ENCODE assay signal across 34 cellular contexts in the genomic region with DNA sequence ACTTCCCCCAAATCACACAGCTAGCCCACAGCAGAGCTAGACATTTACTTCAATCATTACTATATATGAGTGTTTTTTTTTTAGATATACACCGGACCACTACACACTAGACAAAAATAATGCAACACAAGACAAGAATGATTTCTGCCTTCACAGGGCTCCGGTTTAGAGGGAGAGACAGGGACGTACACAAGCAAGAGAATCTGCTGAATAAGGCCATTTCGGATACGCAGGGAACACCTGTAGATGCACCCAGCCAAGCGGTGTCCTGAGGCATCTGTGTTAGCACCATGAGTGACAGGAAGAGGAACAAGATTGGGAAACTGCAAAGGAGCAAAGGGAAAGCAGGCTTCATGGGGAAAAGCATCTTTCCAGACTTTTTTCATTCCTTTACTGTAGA. TPM values are rescaled to one million over a fixed set of nuclear protein-coding genes. Genes with fewer than 3 reads are reported as not detected.
"Had no signal": no experiment of that assay in that cellular context is flagged by ENCODE, and none has a peak within 500 bp of the region (broad histone marks: within the 10 kb centered on the region; RNA-seq: fewer than 3 reads in every experiment).

No MANE protein-coding gene starts in this region.

- H2AFZ ChIP-seq: neural progenitor cell, parathyroid adenoma had no signal

- H3K4me2 ChIP-seq: neural progenitor cell, smooth muscle cell had no signal

- H3K27me3 ChIP-seq: neural progenitor cell, ovary, spleen, suprapubic skin, testis, tibial artery, transverse colon, upper lobe of right lung, uterus had no signal

- H3K27me3 Mint-ChIP-seq: naive thymus-derived CD8-positive, alpha-beta T cell; progenitor cell of endocrine pancreas; stimulated activated memory B cell treated with anti-CD40 and anti-IgM and Interleukin-4, amounts not matched to agents 10 μg/mL and 1 μg/mL and 100 μg/mL, for 72 hours; stimulated activated naive CD8-positive, alpha-beta T cell treated with anti-CD3 and anti-CD28 coated beads, Interleukin-15, amount 100 ng/mL, for 72 hours; type B pancreatic cell had no signal

- H3K4me1 ChIP-seq: neural progenitor cell, parathyroid adenoma, psoas muscle, spleen, suprapubic skin, testis, tibial artery, transverse colon, upper lobe of right lung, uterus had no signal

- H3K36me3 Mint-ChIP-seq: neural progenitor cell; stimulated activated memory B cell treated with anti-CD40 and anti-IgM and Interleukin-4, amounts not matched to agents 10 μg/mL and 1 μg/mL and 100 μg/mL, for 72 hours had no signal

- H3K9me3 ChIP-seq: ovary, psoas muscle, suprapubic skin, testis, tibial artery, transverse colon, upper lobe of right lung, uterus had no signal

- H3K4me3 ChIP-seq: neural progenitor cell, ovary, psoas muscle, skin epidermis, smooth muscle cell, spleen, suprapubic skin, testis, tibial artery, transverse colon, upper lobe of right lung, uterus had no signal

- H3K27ac Mint-ChIP-seq: naive thymus-derived CD8-positive, alpha-beta T cell; nephron; neural progenitor cell; progenitor cell of endocrine pancreas; stimulated activated memory B cell treated with anti-CD40 and anti-IgM and Interleukin-4, amounts not matched to agents 10 μg/mL and 1 μg/mL and 100 μg/mL, for 72 hours; stimulated activated naive CD8-positive, alpha-beta T cell treated with anti-CD3 and anti-CD28 coated beads, Interleukin-15, amount 100 ng/mL, for 72 hours; type B pancreatic cell had no signal

- H3K27ac ChIP-seq: neural progenitor cell, ovary, parathyroid adenoma, psoas muscle, skin epidermis, spleen, suprapubic skin, testis, tibial artery, transverse colon, upper lobe of right lung, uterus had no signal

- H3K36me3 ChIP-seq: neural progenitor cell, ovary, spleen, suprapubic skin, tibial artery, transverse colon, upper lobe of right lung, uterus had no signal

- H3K79me2 ChIP-seq: parathyroid adenoma had no signal

- H3K9me3 Mint-ChIP-seq: type B pancreatic cell had no signal

- H3K4me1 Mint-ChIP-seq: naive thymus-derived CD8-positive, alpha-beta T cell; nephron; neural progenitor cell; stimulated activated memory B cell treated with anti-CD40 and anti-IgM and Interleukin-4, amounts not matched to agents 10 μg/mL and 1 μg/mL and 100 μg/mL, for 72 hours; stimulated activated naive CD8-positive, alpha-beta T cell treated with anti-CD3 and anti-CD28 coated beads, Interleukin-15, amount 100 ng/mL, for 72 hours had no signal

- DNase-seq: naive thymus-derived CD8-positive, alpha-beta T cell; occipital lobe; ovary; posterior cingulate gyrus; psoas muscle; right cardiac atrium; spleen; stimulated activated CD4-positive, alpha-beta T cell treated with anti-CD3 and anti-CD28 coated beads, Interleukin-12 subunit alpha, Interleukin-12 subunit beta, amount 100 ng/mL, for 4 hours; stimulated activated CD4-positive, alpha-beta T cell treated with anti-CD3 and anti-CD28 coated beads, Interleukin-1b, Interleukin-23, amount 100 ng/mL, for 48 hours; stimulated activated CD4-positive, alpha-beta T cell treated with anti-CD3 and anti-CD28 coated beads, Interleukin-4, amount 100 ng/mL, for 1 hour; stimulated activated CD4-positive, alpha-beta T cell treated with anti-CD3 and anti-CD28 coated beads, Interleukin-4, amount 100 ng/mL, for 4 hours; stimulated activated CD8-positive, alpha-beta memory T cell treated with anti-CD3 and anti-CD28 coated beads, Interleukin-4, amount 100 ng/mL, for 48 hours; stimulated activated naive CD4-positive, alpha-beta T cell; stimulated activated naive CD8-positive, alpha-beta T cell treated with anti-CD3 and anti-CD28 coated beads, Interleukin-15, amount 100 ng/mL, for 72 hours; stimulated activated naive CD8-positive, alpha-beta T cell treated with anti-CD3 and anti-CD28 coated beads, Interleukin-15, Interleukin-2, amounts not matched to agents 100 U/mL and 50 U/mL, for 24 hours; substantia nigra; testis; tibial artery; transverse colon; upper lobe of right lung; uterus had no signal

- ATAC-seq: naive thymus-derived CD8-positive, alpha-beta T cell; psoas muscle; right cardiac atrium; sciatic nerve; stimulated activated memory B cell treated with anti-CD40 and anti-IgM and Interleukin-4, amounts not matched to agents 10 μg/mL and 1 μg/mL and 100 μg/mL, for 72 hours; stimulated activated naive CD8-positive, alpha-beta T cell treated with anti-CD3 and anti-CD28 coated beads, Interleukin-15, amount 100 ng/mL, for 72 hours; stimulated activated naive CD8-positive, alpha-beta T cell treated with anti-CD3 and anti-CD28 coated beads, Interleukin-15, Interleukin-2, amounts not matched to agents 100 U/mL and 50 U/mL, for 24 hours; upper lobe of right lung had no signal

- H3K9ac ChIP-seq: neural progenitor cell, parathyroid adenoma had no signal

- H3K4me3 Mint-ChIP-seq: naive thymus-derived CD8-positive, alpha-beta T cell; nephron; neural progenitor cell; stimulated activated memory B cell treated with anti-CD40 and anti-IgM and Interleukin-4, amounts not matched to agents 10 μg/mL and 1 μg/mL and 100 μg/mL, for 72 hours; stimulated activated naive CD8-positive, alpha-beta T cell treated with anti-CD3 and anti-CD28 coated beads, Interleukin-15, amount 100 ng/mL, for 72 hours; type B pancreatic cell had no signal

RNA-seq across cellular contexts. Expression of a gene that starts 45.7 kb away (rescaled TPM):
- total RNA-seq: naive thymus-derived CD8-positive, alpha-beta T cell; osteoblast; renal cortical epithelial cell; right cardiac atrium; spleen; suprapubic skin; upper lobe of right lung had no signal
- polyA plus RNA-seq: naive thymus-derived CD8-positive, alpha-beta T cell; neural cell; ovary; right cardiac atrium; spleen had no signal
